In the genomic region with DNA sequence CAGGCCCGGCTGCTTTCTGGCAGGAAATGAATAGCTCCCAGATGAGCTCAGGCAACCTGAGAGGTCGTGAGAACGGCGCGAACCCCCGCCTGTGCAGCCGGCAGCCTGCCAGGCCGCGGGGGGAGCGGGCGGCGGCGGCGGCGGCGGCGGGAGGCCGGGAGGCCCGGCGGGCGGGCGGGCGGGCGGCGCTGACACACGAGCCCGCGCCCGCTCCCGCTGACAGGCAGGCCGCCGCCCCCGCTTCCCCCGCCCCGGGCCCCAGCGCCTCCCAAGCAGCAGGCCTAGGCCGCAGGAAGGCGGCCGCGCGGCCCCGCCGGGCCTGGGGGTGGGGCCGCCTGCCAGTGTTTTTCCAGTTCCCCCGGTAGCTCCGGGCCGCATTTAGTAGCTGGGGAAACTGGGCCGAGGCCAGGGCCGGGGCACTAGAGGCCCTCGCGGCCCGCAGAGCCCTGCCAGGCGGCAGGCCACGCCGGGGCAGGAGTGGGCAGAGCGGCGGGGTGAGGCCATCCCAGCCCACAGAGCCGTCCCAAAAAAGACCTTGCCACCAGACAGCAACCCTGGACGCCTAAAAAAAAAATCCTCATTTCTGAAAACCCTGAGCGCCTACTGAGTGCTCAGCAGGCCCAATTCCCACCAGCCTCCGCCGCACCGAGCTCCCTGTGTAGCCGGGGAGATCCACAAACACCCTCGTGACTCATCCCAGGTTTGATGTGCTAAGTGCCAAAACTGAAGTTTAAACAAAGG, we compare ENCODE assay signal across 1 cellular context.
A peak's percentile ranks its signal among the peaks of the same experiment; 100 is the strongest.
TF ChIP-seq lines count a peak whose summit lies in the region.

No MANE protein-coding gene starts in this region.

TF ChIP-seq in K562, 482 proteins besides CTCF, POLR2A, EP300 and RAD21 (continued from another document):
- TF ChIP-seq, protein P1, sequence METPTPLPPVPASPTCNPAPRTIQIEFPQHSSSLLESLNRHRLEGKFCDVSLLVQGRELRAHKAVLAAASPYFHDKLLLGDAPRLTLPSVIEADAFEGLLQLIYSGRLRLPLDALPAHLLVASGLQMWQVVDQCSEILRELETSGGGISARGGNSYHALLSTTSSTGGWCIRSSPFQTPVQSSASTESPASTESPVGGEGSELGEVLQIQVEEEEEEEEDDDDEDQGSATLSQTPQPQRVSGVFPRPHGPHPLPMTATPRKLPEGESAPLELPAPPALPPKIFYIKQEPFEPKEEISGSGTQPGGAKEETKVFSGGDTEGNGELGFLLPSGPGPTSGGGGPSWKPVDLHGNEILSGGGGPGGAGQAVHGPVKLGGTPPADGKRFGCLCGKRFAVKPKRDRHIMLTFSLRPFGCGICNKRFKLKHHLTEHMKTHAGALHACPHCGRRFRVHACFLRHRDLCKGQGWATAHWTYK (CRISPR knock-in tag; IDR thresholded peaks at IDR 0.05), result peak; percentile 79
- peak; percentile 62; the same call in 1 of the 2 replicates for TF ChIP-seq CBX1 (IDR thresholded peaks at IDR 0.05; ENCODE audit: low read depth)
- 0 out of 2 replicates have a peak, but pooled peaks have one; percentile 6 for TF ChIP-seq ZNF384 (IDR thresholded peaks at IDR 0.05; ENCODE audit: low read depth, low read length)
- TF ChIP-seq, protein P2, sequence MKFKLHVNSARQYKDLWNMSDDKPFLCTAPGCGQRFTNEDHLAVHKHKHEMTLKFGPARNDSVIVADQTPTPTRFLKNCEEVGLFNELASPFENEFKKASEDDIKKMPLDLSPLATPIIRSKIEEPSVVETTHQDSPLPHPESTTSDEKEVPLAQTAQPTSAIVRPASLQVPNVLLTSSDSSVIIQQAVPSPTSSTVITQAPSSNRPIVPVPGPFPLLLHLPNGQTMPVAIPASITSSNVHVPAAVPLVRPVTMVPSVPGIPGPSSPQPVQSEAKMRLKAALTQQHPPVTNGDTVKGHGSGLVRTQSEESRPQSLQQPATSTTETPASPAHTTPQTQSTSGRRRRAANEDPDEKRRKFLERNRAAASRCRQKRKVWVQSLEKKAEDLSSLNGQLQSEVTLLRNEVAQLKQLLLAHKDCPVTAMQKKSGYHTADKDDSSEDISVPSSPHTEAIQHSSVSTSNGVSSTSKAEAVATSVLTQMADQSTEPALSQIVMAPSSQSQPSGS (CRISPR knock-in tag; IDR thresholded peaks at IDR 0.05), result no peak
- TF ChIP-seq ZNF830 (CRISPR knock-in tag; IDR thresholded peaks at IDR 0.05), result peak; percentile 44; the same call in 1 of the 2 replicates
- TF ChIP-seq, protein P3, sequence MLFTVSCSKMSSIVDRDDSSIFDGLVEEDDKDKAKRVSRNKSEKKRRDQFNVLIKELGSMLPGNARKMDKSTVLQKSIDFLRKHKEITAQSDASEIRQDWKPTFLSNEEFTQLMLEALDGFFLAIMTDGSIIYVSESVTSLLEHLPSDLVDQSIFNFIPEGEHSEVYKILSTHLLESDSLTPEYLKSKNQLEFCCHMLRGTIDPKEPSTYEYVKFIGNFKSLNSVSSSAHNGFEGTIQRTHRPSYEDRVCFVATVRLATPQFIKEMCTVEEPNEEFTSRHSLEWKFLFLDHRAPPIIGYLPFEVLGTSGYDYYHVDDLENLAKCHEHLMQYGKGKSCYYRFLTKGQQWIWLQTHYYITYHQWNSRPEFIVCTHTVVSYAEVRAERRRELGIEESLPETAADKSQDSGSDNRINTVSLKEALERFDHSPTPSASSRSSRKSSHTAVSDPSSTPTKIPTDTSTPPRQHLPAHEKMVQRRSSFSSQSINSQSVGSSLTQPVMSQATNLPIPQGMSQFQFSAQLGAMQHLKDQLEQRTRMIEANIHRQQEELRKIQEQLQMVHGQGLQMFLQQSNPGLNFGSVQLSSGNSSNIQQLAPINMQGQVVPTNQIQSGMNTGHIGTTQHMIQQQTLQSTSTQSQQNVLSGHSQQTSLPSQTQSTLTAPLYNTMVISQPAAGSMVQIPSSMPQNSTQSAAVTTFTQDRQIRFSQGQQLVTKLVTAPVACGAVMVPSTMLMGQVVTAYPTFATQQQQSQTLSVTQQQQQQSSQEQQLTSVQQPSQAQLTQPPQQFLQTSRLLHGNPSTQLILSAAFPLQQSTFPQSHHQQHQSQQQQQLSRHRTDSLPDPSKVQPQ (CRISPR knock-in tag; IDR thresholded peaks at IDR 0.05; ENCODE audit: borderline replicate concordance), result peak; percentile 30; the same call in 1 of the 2 replicates
- TF ChIP-seq CXXC5 (CRISPR knock-in tag; IDR thresholded peaks at IDR 0.05), result peak; percentile 64
- TF ChIP-seq BRD4 (IDR thresholded peaks at IDR 0.05), result peak; percentile 72; the same call in 1 of the 2 replicates
- TF ChIP-seq, protein P4, sequence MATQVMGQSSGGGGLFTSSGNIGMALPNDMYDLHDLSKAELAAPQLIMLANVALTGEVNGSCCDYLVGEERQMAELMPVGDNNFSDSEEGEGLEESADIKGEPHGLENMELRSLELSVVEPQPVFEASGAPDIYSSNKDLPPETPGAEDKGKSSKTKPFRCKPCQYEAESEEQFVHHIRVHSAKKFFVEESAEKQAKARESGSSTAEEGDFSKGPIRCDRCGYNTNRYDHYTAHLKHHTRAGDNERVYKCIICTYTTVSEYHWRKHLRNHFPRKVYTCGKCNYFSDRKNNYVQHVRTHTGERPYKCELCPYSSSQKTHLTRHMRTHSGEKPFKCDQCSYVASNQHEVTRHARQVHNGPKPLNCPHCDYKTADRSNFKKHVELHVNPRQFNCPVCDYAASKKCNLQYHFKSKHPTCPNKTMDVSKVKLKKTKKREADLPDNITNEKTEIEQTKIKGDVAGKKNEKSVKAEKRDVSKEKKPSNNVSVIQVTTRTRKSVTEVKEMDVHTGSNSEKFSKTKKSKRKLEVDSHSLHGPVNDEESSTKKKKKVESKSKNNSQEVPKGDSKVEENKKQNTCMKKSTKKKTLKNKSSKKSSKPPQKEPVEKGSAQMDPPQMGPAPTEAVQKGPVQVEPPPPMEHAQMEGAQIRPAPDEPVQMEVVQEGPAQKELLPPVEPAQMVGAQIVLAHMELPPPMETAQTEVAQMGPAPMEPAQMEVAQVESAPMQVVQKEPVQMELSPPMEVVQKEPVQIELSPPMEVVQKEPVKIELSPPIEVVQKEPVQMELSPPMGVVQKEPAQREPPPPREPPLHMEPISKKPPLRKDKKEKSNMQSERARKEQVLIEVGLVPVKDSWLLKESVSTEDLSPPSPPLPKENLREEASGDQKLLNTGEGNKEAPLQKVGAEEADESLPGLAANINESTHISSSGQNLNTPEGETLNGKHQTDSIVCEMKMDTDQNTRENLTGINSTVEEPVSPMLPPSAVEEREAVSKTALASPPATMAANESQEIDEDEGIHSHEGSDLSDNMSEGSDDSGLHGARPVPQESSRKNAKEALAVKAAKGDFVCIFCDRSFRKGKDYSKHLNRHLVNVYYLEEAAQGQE (CRISPR knock-in tag; IDR thresholded peaks at IDR 0.05; ENCODE audit: low read depth), result peak; percentile 65; the same call in 1 of the 2 replicates
- 0 out of 2 replicates have a peak, but pooled peaks have one; percentile 22 for TF ChIP-seq ZNF445 (CRISPR knock-in tag; IDR thresholded peaks at IDR 0.05; ENCODE audit: low read depth)
- peak; percentile 65 for TF ChIP-seq FIP1L1 (IDR thresholded peaks at IDR 0.05; ENCODE audit: low read depth, low read length, poor library complexity, severe bottlenecking)
- peak; percentile 80 for TF ChIP-seq GATAD2A (IDR thresholded peaks at IDR 0.05)
- TF ChIP-seq SMAD4 (CRISPR knock-in tag; conservative IDR thresholded peaks at IDR 0.05), result peak; percentile 68
- TF ChIP-seq ZNF583 (CRISPR knock-in tag; IDR thresholded peaks at IDR 0.05), result 0 out of 2 replicates have a peak, but pooled peaks have one; percentile 20
- TF ChIP-seq RBFOX2 (IDR thresholded peaks at IDR 0.05; ENCODE audit: low read depth, low read length), result peak; percentile 83
- peak in 1 of 2 experiments; percentile 23; a peak in 1 of 4 replicates for TF ChIP-seq NRF1 (conservative IDR thresholded peaks at IDR 0.05 in 1 of 2, IDR thresholded peaks at IDR 0.05 in 1 of 2)
- peak; percentile 32 for TF ChIP-seq TBP (optimal IDR thresholded peaks at IDR 0.05; ENCODE audit: low read depth, low read length)
